ENCODE assay signal across 8 cellular contexts in the genomic region with DNA sequence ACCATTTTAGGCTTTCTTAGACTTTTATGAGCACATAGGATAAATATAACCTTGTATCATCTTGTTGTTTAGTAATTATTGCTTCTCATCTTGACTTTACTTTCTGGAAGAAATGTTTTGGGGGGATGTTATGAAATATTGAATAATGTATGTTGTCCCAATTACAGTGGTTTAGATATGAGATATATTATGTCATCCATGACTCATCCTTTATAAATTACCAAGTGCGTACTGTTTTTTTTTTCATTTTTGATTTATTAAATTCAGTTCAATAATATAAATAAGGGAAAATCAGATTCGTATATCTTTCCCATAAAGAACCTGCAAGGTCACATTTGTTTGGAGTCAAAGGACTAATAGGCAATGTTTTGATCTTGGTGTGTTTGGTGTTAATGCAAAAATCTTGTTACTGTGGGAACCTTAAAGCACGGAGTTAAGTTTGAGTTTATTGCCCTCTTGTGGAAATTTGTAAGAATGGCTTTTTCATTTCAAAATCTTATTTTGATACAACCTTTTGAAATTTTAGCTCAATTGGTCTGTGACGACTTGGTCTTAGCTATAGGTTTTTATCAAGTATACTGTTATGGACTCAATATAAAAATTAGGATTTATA.
DNase-seq lines count a peak whose midpoint lies in the region; ATAC-seq, FAIRE-seq and TF ChIP-seq lines count a peak whose summit lies in the region.

No MANE protein-coding gene starts in this region.

- no peak overlapping the region for H3K9ac ChIP-seq in astrocyte (ENCODE audit: low read length)

- H3K27me3 ChIP-seq in astrocyte (ENCODE audit: insufficient read depth, low read length): no peaks in the 10 kb centered on the region
- no peaks in the 10 kb centered on the region for H3K27me3 ChIP-seq in tibial nerve

- no peak for TF ChIP-seq EP300 in tibial nerve (IDR thresholded peaks at IDR 0.05)

- intact Hi-C loops in activated CD4-positive, alpha-beta T cell treated with anti-CD3 and anti-CD28 coated beads for 36 hours (cut with DNase I, micrococcal nuclease): loop anchor here (1.0 to 10.0 kb wide), 6 partner anchors 176 to 605 kb away; a partner anchor contains a TSS

- no peak overlapping the region for H3K4me2 ChIP-seq in astrocyte (ENCODE audit: low read length)

- H3K4me1 ChIP-seq in astrocyte (ENCODE audit: insufficient read depth, low read length) (no peaks in the 10 kb centered on the region), tibial nerve (peaks cover 0 to 3% (median 0%) of the 10 kb centered on the region in 4 donors)

- 21 to 25% methylated on average over 4 of the region's 4 CpGs for WGBS in tibial nerve, 2 donors

- no peaks in the 10 kb centered on the region for H3K9me3 Mint-ChIP-seq in astrocyte (ENCODE audit: unreplicated experiment)
- no peaks in the 10 kb centered on the region for H3K9me3 Mint-ChIP-seq in activated CD4-positive, alpha-beta T cell treated with anti-CD3 and anti-CD28 coated beads for 36 hours (ENCODE audit: low read depth)

- H3K27ac ChIP-seq in astrocyte (ENCODE audit: low read depth, low read length) (no peak overlapping the region), tibial nerve (no peak overlapping the region)

- ATAC-seq in HG02571 (IDR thresholded peaks at IDR 0.05; ENCODE audit: unreplicated experiment): peak; percentile 51
- no peak for ATAC-seq in activated CD4-positive, alpha-beta T cell treated with anti-CD3 and anti-CD28 coated beads for 36 hours

- in situ Hi-C loops in G401 (cut with HindIII; ENCODE audit: low sequenced_read_pairs): no loop called here

- no peaks in the 10 kb centered on the region for H3K36me3 Mint-ChIP-seq in astrocyte (ENCODE audit: low read depth, unreplicated experiment)
- H3K36me3 Mint-ChIP-seq in activated CD4-positive, alpha-beta T cell treated with anti-CD3 and anti-CD28 coated beads for 36 hours (ENCODE audit: low read depth): no peaks in the 10 kb centered on the region

- no peak overlapping the region for H3K27ac Mint-ChIP-seq in astrocyte (ENCODE audit: unreplicated experiment)
- H3K27ac Mint-ChIP-seq in activated CD4-positive, alpha-beta T cell treated with anti-CD3 and anti-CD28 coated beads for 36 hours: no peak overlapping the region

- TF ChIP-seq CTCF in astrocyte (IDR thresholded peaks at IDR 0.05; ENCODE audit: insufficient read depth, low read depth, low read length) (peak; percentile 58), tibial nerve (IDR thresholded peaks at IDR 0.05) (peak; percentile 23 to 53 (median 50))

- FAIRE-seq in astrocyte (lab: Jason Lieb, UNC): peak; percentile 58

- DNase-seq in G401 (ENCODE audit: low spot score) (peak; percentile 83), NCI-H2081 treated with DMSO at 0.1 percent for 48 hours (lab: John Stamatoyannopoulos, UW) (peak; percentile 37), astrocyte (ENCODE audit: low read depth) (peak; percentile 32), iPS-NIHi11 (ENCODE audit: low spot score) (peak; percentile 35), tibial nerve (ENCODE audit: low spot score in 2 of 2) (no peak), NCI-H1048 (lab: John Stamatoyannopoulos, UW) (no peak)
- no peak for DNase-seq in activated CD4-positive, alpha-beta T cell treated with anti-CD3 and anti-CD28 coated beads for 36 hours

- POLR2A ChIA-PET in activated CD4-positive, alpha-beta T cell treated with anti-CD3 and anti-CD28 coated beads for 36 hours (lab: Charles Lee): no interaction called here

- H3K4me3 ChIP-seq in astrocyte (ENCODE audit: insufficient read depth, low read depth, low read length) (no peak overlapping the region), tibial nerve (no peak overlapping the region)

- CTCF ChIA-PET in activated CD4-positive, alpha-beta T cell treated with anti-CD3 and anti-CD28 coated beads for 36 hours (lab: Charles Lee): interaction anchor here (0.6 to 1.9 kb wide), 8 partner anchors 10 to 314 kb away, joined by 3 to 11 read pairs (median 3); no protein-coding TSS in a partner anchor

- H3K4me1 Mint-ChIP-seq in astrocyte (ENCODE audit: low read depth, unreplicated experiment): no peaks in the 10 kb centered on the region
- peaks cover 5% of the 10 kb centered on the region for H3K4me1 Mint-ChIP-seq in activated CD4-positive, alpha-beta T cell treated with anti-CD3 and anti-CD28 coated beads for 36 hours

- H3K4me3 Mint-ChIP-seq in astrocyte (ENCODE audit: unreplicated experiment): no peak overlapping the region
- H3K4me3 Mint-ChIP-seq in activated CD4-positive, alpha-beta T cell treated with anti-CD3 and anti-CD28 coated beads for 36 hours: no peak overlapping the region

- H3K36me3 ChIP-seq in astrocyte (ENCODE audit: insufficient read depth, low read length) (no peaks in the 10 kb centered on the region), tibial nerve (no peaks in the 10 kb centered on the region)

- H3K79me2 ChIP-seq in astrocyte (ENCODE audit: insufficient read depth, low read length): no peaks in the 10 kb centered on the region

- H3K9me3 ChIP-seq in astrocyte (ENCODE audit: insufficient read depth, low read depth, low read length) (no peaks in the 10 kb centered on the region), tibial nerve (no peaks in the 10 kb centered on the region)

- no peak for TF ChIP-seq POLR2A in tibial nerve (IDR thresholded peaks at IDR 0.05)

- no peaks in the 10 kb centered on the region for H3K27me3 Mint-ChIP-seq in astrocyte (ENCODE audit: low read depth, unreplicated experiment)
- no peaks in the 10 kb centered on the region for H3K27me3 Mint-ChIP-seq in activated CD4-positive, alpha-beta T cell treated with anti-CD3 and anti-CD28 coated beads for 36 hours

- no peaks in the 10 kb centered on the region for H4K20me1 ChIP-seq in astrocyte (ENCODE audit: insufficient read depth, low read length)

- H2AFZ ChIP-seq in astrocyte (ENCODE audit: low read depth, low read length): no peak overlapping the region

Comparison
In these comparisons a context has a peak if more than half of its experiments do, and no peak if none do; other contexts are left out.
1. DNase-seq: peak in G401 (single experiment), NCI-H2081 treated with DMSO at 0.1 percent for 48 hours (single experiment), astrocyte (single experiment) and iPS-NIHi11 (single experiment); none in tibial nerve (0 of 2), NCI-H1048 (single experiment) and activated CD4-positive, alpha-beta T cell treated with anti-CD3 and anti-CD28 coated beads for 36 hours (single experiment).